ENCODE assay signal across 14 cellular contexts in genomic region chr17:37135581-37135980, GRCh38.
DNase-seq lines count a peak whose midpoint lies in the region; ATAC-seq and TF ChIP-seq lines count a peak whose summit lies in the region.
"Had no signal": no experiment of that assay in that cellular context is flagged by ENCODE, and none has a peak within 500 bp of the region (broad histone marks: within the 10 kb centered on the region; RNA-seq: fewer than 3 reads in every experiment).

No MANE protein-coding gene starts in this region.

- no peak overlapping the region for H3K4me3 Mint-ChIP-seq in activated naive CD4-positive, alpha-beta T cell treated with anti-CD3 and anti-CD28 coated beads, Interleukin-2, amount 50 U/mL, for 24 hours
- no peak overlapping the region for H3K4me3 Mint-ChIP-seq in brain
- H3K4me3 Mint-ChIP-seq: CD4-positive, CD25-positive, alpha-beta regulatory T cell; HFFc6 had no signal

- POLR2A ChIA-PET in HEK293 (lab: Yijun Ruan, JAX): interaction anchor here (0.6 kb wide), 1 partner anchor 58 kb away, joined by 4 read pairs; no protein-coding TSS in a partner anchor

- no peak overlapping the region for H3K27ac ChIP-seq in HEK293 (ENCODE audit: extremely low read depth, low read depth, low read length)
- H3K27ac ChIP-seq: BLaER1 treated with 17β-estradiol and CSF1 and Interleukin-3, amounts not matched to agents 10 nM and 100 nM; GM23248 had no signal

- ATAC-seq in GM18498 (IDR thresholded peaks at IDR 0.05; ENCODE audit: unreplicated experiment): no peak
- ATAC-seq in GM21717 (IDR thresholded peaks at IDR 0.05; ENCODE audit: unreplicated experiment): no peak

- peaks cover 9% of the 10 kb centered on the region for H3K36me3 Mint-ChIP-seq in activated naive CD4-positive, alpha-beta T cell treated with anti-CD3 and anti-CD28 coated beads, Interleukin-2, amount 50 U/mL, for 24 hours
- H3K36me3 Mint-ChIP-seq in brain: peaks cover 3% of the 10 kb centered on the region

- H3K4me3 ChIP-seq in HEK293 (ENCODE audit: low read depth, low read length): no peak overlapping the region
- H3K4me3 ChIP-seq: BLaER1 treated with 17β-estradiol and CSF1 and Interleukin-3, amounts not matched to agents 10 nM and 100 nM; GM23248 had no signal

- H3K36me3 ChIP-seq in HEK293 (ENCODE audit: control insufficient read depth in 2 of 2, insufficient read depth in 1 of 2, low read length in 2 of 2): no peaks in the 10 kb centered on the region; a peak in 1 of 3 replicates

- CTCF ChIA-PET in HEK293 (lab: Yijun Ruan, JAX): interaction anchor here (0.9 kb wide), 1 partner anchor 47 kb away, joined by 5 read pairs; no protein-coding TSS in a partner anchor

- peaks cover 36% of the 10 kb centered on the region for H3K4me1 ChIP-seq in HEK293 (ENCODE audit: control insufficient read depth, insufficient read depth, low read length)

- H3K9me3 Mint-ChIP-seq in activated naive CD4-positive, alpha-beta T cell treated with anti-CD3 and anti-CD28 coated beads, Interleukin-2, amount 50 U/mL, for 24 hours: no peaks in the 10 kb centered on the region
- H3K9me3 Mint-ChIP-seq in brain: no peaks in the 10 kb centered on the region
- H3K9me3 Mint-ChIP-seq: HFFc6 had no signal

- no peak for TF ChIP-seq CTCF in HEK293 (tag by site-specific recombination; IDR thresholded peaks at IDR 0.05)
- TF ChIP-seq CTCF in brain (conservative IDR thresholded peaks at IDR 0.05): no peak

- DNase-seq in activated naive CD4-positive, alpha-beta T cell treated with anti-CD3 and anti-CD28 coated beads, Interleukin-2, amount 50 U/mL, for 16 hours: no peak
- DNase-seq in NCI-H345 (lab: John Stamatoyannopoulos, UW): no peak
- DNase-seq: ACHN; CD4-positive, CD25-positive, alpha-beta regulatory T cell; DMS53; GM23248; H7; HFFc6 had no signal

- no peaks in the 10 kb centered on the region for H3K27me3 Mint-ChIP-seq in activated naive CD4-positive, alpha-beta T cell treated with anti-CD3 and anti-CD28 coated beads, Interleukin-2, amount 50 U/mL, for 24 hours
- no peaks in the 10 kb centered on the region for H3K27me3 Mint-ChIP-seq in brain
- H3K27me3 Mint-ChIP-seq: CD4-positive, CD25-positive, alpha-beta regulatory T cell had no signal

- peak overlapping the region; percentile 48 for H3K27ac Mint-ChIP-seq in activated naive CD4-positive, alpha-beta T cell treated with anti-CD3 and anti-CD28 coated beads, Interleukin-2, amount 50 U/mL, for 24 hours
- H3K27ac Mint-ChIP-seq in brain: peak overlapping the region in 3 of 5 experiments; percentile 32 to 83 (median 43)
- H3K27ac Mint-ChIP-seq: CD4-positive, CD25-positive, alpha-beta regulatory T cell; HFFc6 had no signal

- H3K4me1 Mint-ChIP-seq in activated naive CD4-positive, alpha-beta T cell treated with anti-CD3 and anti-CD28 coated beads, Interleukin-2, amount 50 U/mL, for 24 hours: no peaks in the 10 kb centered on the region
- H3K4me1 Mint-ChIP-seq in brain: peaks cover 62% of the 10 kb centered on the region

- H3K9me3 ChIP-seq in HEK293 (ENCODE audit: control insufficient read depth, insufficient read depth, low read depth, low read length): no peaks in the 10 kb centered on the region
- H3K9me3 ChIP-seq: BLaER1 treated with 17β-estradiol and CSF1 and Interleukin-3, amounts not matched to agents 10 nM and 100 nM had no signal

TF ChIP-seq in HEK293, 187 proteins besides CTCF, POLR2A, EP300 and RAD21:
- no peak for TF ChIP-seq ZNF138 (tag by site-specific recombination; IDR thresholded peaks at IDR 0.05; ENCODE audit: borderline replicate concordance)
- TF ChIP-seq ZNF148 (tag by site-specific recombination; IDR thresholded peaks at IDR 0.05; ENCODE audit: borderline replicate concordance): no peak
- TF ChIP-seq ZBTB20 (tag by site-specific recombination; IDR thresholded peaks at IDR 0.05): no peak
- no peak for TF ChIP-seq ZNF585B (tag by site-specific recombination; IDR thresholded peaks at IDR 0.05)
- TF ChIP-seq PRDM4 (tag by site-specific recombination; IDR thresholded peaks at IDR 0.05): peak; percentile 29; the same call in 1 of the 2 replicates
- TF ChIP-seq ZNF112 (tag by site-specific recombination; IDR thresholded peaks at IDR 0.05): no peak
- no peak for TF ChIP-seq ZNF596 (tag by site-specific recombination; IDR thresholded peaks at IDR 0.05)
